8 cellular contexts compared by ENCODE assay signal in the genomic region with DNA sequence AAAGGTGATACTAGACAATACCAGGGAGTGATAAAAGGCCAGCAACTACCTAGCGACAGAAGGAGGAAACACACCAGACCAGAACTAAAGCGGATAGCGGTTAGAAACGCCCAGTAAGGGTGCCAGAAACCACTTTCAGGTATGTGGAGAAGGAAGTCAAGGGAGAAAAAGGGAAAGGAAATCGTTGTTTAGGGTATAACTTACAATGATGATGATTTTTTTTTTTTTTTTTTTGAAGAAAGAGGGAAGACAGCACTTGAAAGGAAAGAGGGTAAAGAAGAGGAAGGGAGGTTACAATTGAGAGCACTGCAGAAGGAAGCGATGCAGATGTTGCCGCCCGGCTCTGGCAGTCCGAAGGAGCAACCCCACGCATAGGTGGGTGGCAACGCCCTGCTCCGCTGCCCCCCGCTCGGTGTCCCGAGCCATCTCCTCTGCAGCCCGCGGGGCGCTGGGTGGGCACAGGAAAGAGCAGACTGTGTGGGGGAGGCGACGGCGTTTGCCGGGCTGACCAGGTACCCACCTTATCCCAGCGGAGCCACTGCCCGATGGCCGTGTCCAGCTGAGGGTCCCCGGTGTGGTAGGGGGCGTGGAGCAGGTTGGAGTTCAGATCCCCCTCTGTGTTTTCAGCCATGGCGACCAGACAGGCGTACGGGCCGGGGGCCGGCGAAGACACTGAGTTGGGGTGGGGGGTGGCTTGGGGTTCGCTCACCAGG. TPM values are rescaled to one million over a fixed set of nuclear protein-coding genes. Genes with fewer than 3 reads are reported as not detected.
A peak's percentile ranks its signal among the peaks of the same experiment; 100 is the strongest.
DNase-seq lines count a peak whose midpoint lies in the region; ATAC-seq and TF ChIP-seq lines count a peak whose summit lies in the region.

No MANE protein-coding gene starts in this region.

- peak overlapping the region; percentile 93 for H3K27ac Mint-ChIP-seq in endodermal cell

- peak overlapping the region; percentile 82 for H3K27ac ChIP-seq in endodermal cell (ENCODE audit: low read depth, low read length)
- peak overlapping the region; percentile 76 to 93 for H3K27ac ChIP-seq in testis

- H3K4me1 ChIP-seq in endodermal cell (ENCODE audit: control insufficient read depth, insufficient read depth, low read length) = no peaks in the 10 kb centered on the region
- H3K4me1 ChIP-seq in testis = no peaks in the 10 kb centered on the region

- H3K36me3 Mint-ChIP-seq in endodermal cell (ENCODE audit: low read depth) = peaks cover 2% of the 10 kb centered on the region

- 0 to 1% methylated on average over 1 to 34 of the region's 34 CpGs for WGBS in endodermal cell (ENCODE audit: insufficient coverage in 1 of 2, insufficient read length in 1 of 2), 2 experiments
- 2% methylated on average over 24 to 27 of the region's 34 CpGs for WGBS in testis, 2 donors

- no peaks in the 10 kb centered on the region for H3K27me3 Mint-ChIP-seq in endodermal cell (ENCODE audit: insufficient read depth)

- peak; percentile 54 for TF ChIP-seq CTCF in endodermal cell (conservative IDR thresholded peaks at IDR 0.05)
- TF ChIP-seq CTCF in testis (IDR thresholded peaks at IDR 0.05) = no peak

- H3K9me3 ChIP-seq in endodermal cell (ENCODE audit: control insufficient read depth, low read length) = no peaks in the 10 kb centered on the region
- H3K9me3 ChIP-seq in testis = no peaks in the 10 kb centered on the region

- ATAC-seq in HG02852 (IDR thresholded peaks at IDR 0.05; ENCODE audit: unreplicated experiment) = peak; percentile 7
- ATAC-seq in activated CD4-positive, CD25-positive, alpha-beta regulatory T cell treated with anti-CD3 and anti-CD28 coated beads, Interleukin-2, amount 50 U/mL, for 24 hours = peak; percentile 5 to 15

- intact Hi-C loops in testis (cut with DNase I; ENCODE audit: low total_unique reads) = loop anchor here (10.0 kb wide), 1 partner anchor 57 kb away; no protein-coding TSS in a partner anchor

- H3K4me3 ChIP-seq in endodermal cell (ENCODE audit: low read length) (peak overlapping the region; percentile 85), testis (peak overlapping the region; percentile 76 to 79)

- H3K36me3 ChIP-seq in endodermal cell (ENCODE audit: control insufficient read depth, insufficient read depth, low read length) (no peaks in the 10 kb centered on the region), testis (ENCODE audit: low read depth, missing control alignments) (no peaks in the 10 kb centered on the region)

- peaks cover 2% of the 10 kb centered on the region for H3K4me1 Mint-ChIP-seq in endodermal cell

- H3K9me3 Mint-ChIP-seq in endodermal cell = no peaks in the 10 kb centered on the region

- H3K4me3 Mint-ChIP-seq in endodermal cell = peak overlapping the region; percentile 98

- peak overlapping the region; percentile 77 for H3K9ac ChIP-seq in endodermal cell (ENCODE audit: extremely low read depth, low read length, poor library complexity, severe bottlenecking)

- DNase-seq in EL (peak; percentile 30), NCI-H345 (lab: John Stamatoyannopoulos, UW) (peak; percentile 62), endodermal cell (peak; percentile 74), mucosa of gallbladder (ENCODE audit: low spot score) (peak; percentile 50), testis (peak; percentile 18), GM19238 (ENCODE audit: insufficient read length, low spot score) (no peak)

- H3K27me3 ChIP-seq in endodermal cell (ENCODE audit: control insufficient read depth, insufficient read depth, low read length, poor library complexity, severe bottlenecking) (no peaks in the 10 kb centered on the region), testis (no peaks in the 10 kb centered on the region)

- no peak for TF ChIP-seq POLR2A in testis (IDR thresholded peaks at IDR 0.05)

RNA-seq across cellular contexts. Expression of a gene that starts 0.5 kb away (rescaled TPM):
- total RNA-seq in endodermal cell = 10 to 100 TPM; 12.0 to 16.1 TPM
- 11.1 TPM for polyA plus RNA-seq in endodermal cell (2013, experiment 1 of 2)
- 11.6 TPM for polyA plus RNA-seq in endodermal cell (2013, experiment 2 of 2)
- total RNA-seq in mucosa of gallbladder = 14.0 TPM
- 1 to 10 TPM; 1.8 to 2.0 TPM for total RNA-seq in testis
- polyA plus RNA-seq in testis (ENCODE audit: insufficient read depth, low read depth, low replicate concordance) = 2.4 TPM
